In the genomic region with DNA sequence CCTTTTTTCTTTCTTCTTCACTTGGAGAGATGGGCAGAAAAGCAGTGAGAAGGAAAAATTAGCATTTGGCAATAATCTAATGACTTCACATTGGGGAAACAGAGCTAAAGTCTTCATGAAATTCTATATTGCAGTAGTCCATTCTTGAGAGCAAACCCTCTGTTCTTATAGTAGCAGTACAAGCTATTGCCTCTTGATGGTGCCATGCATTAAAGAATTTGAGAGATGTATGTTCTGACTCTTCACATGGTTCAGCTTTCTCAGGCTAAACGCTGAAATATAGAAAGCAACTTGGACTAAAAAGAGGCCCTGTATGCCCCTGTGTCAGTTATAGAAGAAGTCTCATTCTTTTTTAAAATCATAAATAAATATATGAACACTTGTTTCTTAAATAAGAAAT, we compare ENCODE assay signal across 8 cellular contexts. TPM values are rescaled to one million over a fixed set of nuclear protein-coding genes. Genes with fewer than 3 reads are reported as not detected.
DNase-seq lines count a peak whose midpoint lies in the region; ATAC-seq and TF ChIP-seq lines count a peak whose summit lies in the region.

No MANE protein-coding gene starts in this region.

- peaks cover 4% of the 10 kb centered on the region for H3K9me3 ChIP-seq in AG04450 (ENCODE audit: control insufficient read depth, insufficient read depth, low read length)
- H3K9me3 ChIP-seq in OCI-LY1 (ENCODE audit: low read length), result no peaks in the 10 kb centered on the region

- intact Hi-C loops in activated CD4-positive, alpha-beta memory T cell treated with anti-CD3 and anti-CD28 coated beads for 36 hours (cut with micrococcal nuclease), result loop anchor here (5.0 kb wide), 1 partner anchor 72 kb away; no protein-coding TSS in a partner anchor

- H3K27ac ChIP-seq in AG04450 (ENCODE audit: low read depth, low read length), result no peak overlapping the region
- H3K27ac ChIP-seq in GM23338 (ENCODE audit: low read depth), result no peak overlapping the region
- no peak overlapping the region for H3K27ac ChIP-seq in OCI-LY1 (ENCODE audit: low read depth, low read length, poor library complexity, severe bottlenecking)

- H3K9me2 ChIP-seq in GM23338 (ENCODE audit: insufficient read depth), result no peaks in the 10 kb centered on the region
- H3K9me2 ChIP-seq in OCI-LY1 (ENCODE audit: low read depth, low read length), result no peaks in the 10 kb centered on the region

- DNase-seq in AG04450 (ENCODE audit: low read depth, low spot score) (no peak), GM23338 (ENCODE audit: low spot score) (peak; percentile 59), fibroblast of peridontal ligament (ENCODE audit: extremely low read depth) (peak; percentile 70), NCI-H1048 (lab: John Stamatoyannopoulos, UW) (no peak), hepatic stellate cell (ENCODE audit: low spot score) (no peak)
- no peak for DNase-seq in activated naive CD4-positive, alpha-beta T cell treated with anti-CD3 and anti-CD28 coated beads, Interleukin-2, amount 10 ng/mL, durations not matched to agents 7 days and 5 days
- no peak for DNase-seq in activated CD4-positive, alpha-beta memory T cell treated with anti-CD3 and anti-CD28 coated beads for 36 hours

- H3K4me3 Mint-ChIP-seq in GM23338, result no peak overlapping the region
- H3K4me3 Mint-ChIP-seq in activated naive CD4-positive, alpha-beta T cell treated with anti-CD3 and anti-CD28 coated beads, Interleukin-2, amount 10 ng/mL, durations not matched to agents 7 days and 5 days, result no peak overlapping the region
- H3K4me3 Mint-ChIP-seq in activated CD4-positive, alpha-beta memory T cell treated with anti-CD3 and anti-CD28 coated beads for 36 hours, result no peak overlapping the region

- H3K4me1 Mint-ChIP-seq in GM23338, result no peaks in the 10 kb centered on the region
- H3K4me1 Mint-ChIP-seq in activated naive CD4-positive, alpha-beta T cell treated with anti-CD3 and anti-CD28 coated beads, Interleukin-2, amount 10 ng/mL, durations not matched to agents 7 days and 5 days, result peaks cover 6% of the 10 kb centered on the region
- peaks cover 7% of the 10 kb centered on the region for H3K4me1 Mint-ChIP-seq in activated CD4-positive, alpha-beta memory T cell treated with anti-CD3 and anti-CD28 coated beads for 36 hours (ENCODE audit: low read depth)

- H3K9me3 Mint-ChIP-seq in GM23338, result peaks cover 4% of the 10 kb centered on the region; the same call in 2 of the 3 replicates
- no peaks in the 10 kb centered on the region for H3K9me3 Mint-ChIP-seq in activated naive CD4-positive, alpha-beta T cell treated with anti-CD3 and anti-CD28 coated beads, Interleukin-2, amount 10 ng/mL, durations not matched to agents 7 days and 5 days
- H3K9me3 Mint-ChIP-seq in activated CD4-positive, alpha-beta memory T cell treated with anti-CD3 and anti-CD28 coated beads for 36 hours, result peaks cover 2% of the 10 kb centered on the region

- peaks cover under 1% of the 10 kb centered on the region; the same call in 1 of the 2 replicates for H3K79me2 ChIP-seq in GM23338 (replicated peaks; ENCODE audit: insufficient read depth)
- H3K79me2 ChIP-seq in OCI-LY1 (ENCODE audit: insufficient read depth, low read length), result no peaks in the 10 kb centered on the region

- H2AFZ ChIP-seq in GM23338 (no peak overlapping the region), OCI-LY1 (ENCODE audit: low read length) (no peak overlapping the region)

- H3K36me3 ChIP-seq in GM23338 (ENCODE audit: insufficient read depth) (no peaks in the 10 kb centered on the region), OCI-LY1 (ENCODE audit: insufficient read depth, low read length) (no peaks in the 10 kb centered on the region)

- H3K4me3 ChIP-seq in AG04450 (ENCODE audit: low read depth, low read length), result no peak overlapping the region
- no peak overlapping the region for H3K4me3 ChIP-seq in GM23338
- H3K4me3 ChIP-seq in OCI-LY1 (ENCODE audit: low read depth, low read length, poor library complexity, severe bottlenecking), result no peak overlapping the region

- CTCF ChIA-PET in AG04450 (lab: Charles Lee), result interaction anchor here (0.6 to 7.2 kb wide), 22 partner anchors 8 to 316 kb away, joined by 3 to 93 read pairs (median 5); a partner anchor contains a TSS
- CTCF ChIA-PET in activated naive CD4-positive, alpha-beta T cell treated with anti-CD3 and anti-CD28 coated beads, Interleukin-2, amount 10 ng/mL, durations not matched to agents 7 days and 5 days (lab: Charles Lee), result interaction anchor here (0.7 to 1.2 kb wide), 5 partner anchors 73 to 180 kb away, joined by 3 to 7 read pairs (median 3); no protein-coding TSS in a partner anchor
- CTCF ChIA-PET in activated CD4-positive, alpha-beta memory T cell treated with anti-CD3 and anti-CD28 coated beads for 36 hours (lab: Charles Lee), result interaction anchor here (0.6 to 2.1 kb wide), 7 partner anchors 12 to 120 kb away, joined by 3 to 15 read pairs (median 3); a partner anchor contains a TSS

- POLR2A ChIA-PET in AG04450 (lab: Yijun Ruan, JAX), result no interaction called here
- POLR2A ChIA-PET in activated CD4-positive, alpha-beta memory T cell treated with anti-CD3 and anti-CD28 coated beads for 36 hours (lab: Charles Lee), result no interaction called here

- H3K9ac ChIP-seq in OCI-LY1 (ENCODE audit: low read length), result no peak overlapping the region

- H3K4me1 ChIP-seq in GM23338 (ENCODE audit: insufficient read depth) (0 out of 2 replicates have a peak, but pooled peaks cover 4% of the 10 kb centered on the region), OCI-LY1 (ENCODE audit: insufficient read depth, low read length, severe bottlenecking) (no peaks in the 10 kb centered on the region)

- H3F3A ChIP-seq in GM23338 (replicated peaks; ENCODE audit: low read depth), result no peaks in the 10 kb centered on the region
- no peaks in the 10 kb centered on the region for H3F3A ChIP-seq in OCI-LY1 (ENCODE audit: insufficient read depth, low read length)

- H4K20me1 ChIP-seq in GM23338 (replicated peaks; ENCODE audit: insufficient read depth) (0 out of 2 replicates have a peak, but pooled peaks cover 4% of the 10 kb centered on the region), OCI-LY1 (ENCODE audit: insufficient read depth, low read length) (no peaks in the 10 kb centered on the region)

- TF ChIP-seq CTCF in AG04450 (IDR thresholded peaks at IDR 0.05; ENCODE audit: low read depth, low read length), result peak; percentile 74
- TF ChIP-seq CTCF in GM23338 (conservative IDR thresholded peaks at IDR 0.05; ENCODE audit: low read depth in 2 of 2), result peak; percentile 60 to 67
- TF ChIP-seq CTCF in OCI-LY1 (IDR thresholded peaks at IDR 0.05; ENCODE audit: low read length), result peak; percentile 47

- H3K36me3 Mint-ChIP-seq in GM23338 (ENCODE audit: low read depth), result peaks cover 20% of the 10 kb centered on the region
- H3K36me3 Mint-ChIP-seq in activated naive CD4-positive, alpha-beta T cell treated with anti-CD3 and anti-CD28 coated beads, Interleukin-2, amount 10 ng/mL, durations not matched to agents 7 days and 5 days, result no peaks in the 10 kb centered on the region
- peaks cover 4% of the 10 kb centered on the region for H3K36me3 Mint-ChIP-seq in activated CD4-positive, alpha-beta memory T cell treated with anti-CD3 and anti-CD28 coated beads for 36 hours

- no peak overlapping the region for H3K27ac Mint-ChIP-seq in GM23338
- H3K27ac Mint-ChIP-seq in activated naive CD4-positive, alpha-beta T cell treated with anti-CD3 and anti-CD28 coated beads, Interleukin-2, amount 10 ng/mL, durations not matched to agents 7 days and 5 days, result no peak overlapping the region
- no peak overlapping the region for H3K27ac Mint-ChIP-seq in activated CD4-positive, alpha-beta memory T cell treated with anti-CD3 and anti-CD28 coated beads for 36 hours

- H3K4me2 ChIP-seq in GM23338 (no peak overlapping the region), OCI-LY1 (ENCODE audit: low read length) (no peak overlapping the region)

- peaks cover 1% of the 10 kb centered on the region for H3K27me3 Mint-ChIP-seq in GM23338 (ENCODE audit: insufficient read depth, low read depth, poor library complexity)
- H3K27me3 Mint-ChIP-seq in activated naive CD4-positive, alpha-beta T cell treated with anti-CD3 and anti-CD28 coated beads, Interleukin-2, amount 10 ng/mL, durations not matched to agents 7 days and 5 days, result peaks cover 4% of the 10 kb centered on the region
- H3K27me3 Mint-ChIP-seq in activated CD4-positive, alpha-beta memory T cell treated with anti-CD3 and anti-CD28 coated beads for 36 hours, result no peaks in the 10 kb centered on the region

- H3K27me3 ChIP-seq in AG04450 (ENCODE audit: control insufficient read depth, insufficient read depth, low read length), result no peaks in the 10 kb centered on the region
- H3K27me3 ChIP-seq in GM23338 (ENCODE audit: insufficient read depth), result no peaks in the 10 kb centered on the region
- H3K27me3 ChIP-seq in OCI-LY1 (ENCODE audit: insufficient read depth, low read length), result no peaks in the 10 kb centered on the region

- ATAC-seq in GM23338, result peak; percentile 70

TF ChIP-seq in GM23338, 12 proteins besides CTCF, POLR2A, EP300 and RAD21 (continues in another document):
- TF ChIP-seq NANOG (IDR thresholded peaks at IDR 0.05; ENCODE audit: borderline replicate concordance), result no peak
- TF ChIP-seq EZH2phosphoT487 (IDR thresholded peaks at IDR 0.05; ENCODE audit: unreplicated experiment), result no peak
- TF ChIP-seq CREB1 (CRISPR knock-in tag; IDR thresholded peaks at IDR 0.05; ENCODE audit: low read depth), result no peak
- no peak for TF ChIP-seq ZNF331 (CRISPR knock-in tag; IDR thresholded peaks at IDR 0.05; ENCODE audit: low read depth)
- no peak for TF ChIP-seq EZH2 (IDR thresholded peaks at IDR 0.05; ENCODE audit: low read depth, unreplicated experiment)
- no peak for TF ChIP-seq POLR2AphosphoS5 (IDR thresholded peaks at IDR 0.05; ENCODE audit: low read depth)

RNA-seq across cellular contexts. Expression of a gene that starts 36.0 kb away (rescaled TPM):
- polyA plus RNA-seq in AG04450 (2011; rRNA removed) (15.9 and 16.9 TPM in 2 replicates), GM23338 (2016; fragmentation: Nextera tagmentation; extraction: Ambion mirVana) (17.5 and 19.5 TPM in 2 replicates)
- 37.7 and 39.9 TPM in 2 replicates for polyA minus RNA-seq in AG04450 (2011; rRNA and poly(A)+ RNA removed)
- total RNA-seq in GM23338 (2014; rRNA removed; shearing (Covaris generic)), result 33.7 and 35.3 TPM in 2 replicates
- 1 to 10 TPM; 2.1 TPM for total RNA-seq in activated CD4-positive, alpha-beta memory T cell treated with anti-CD3 and anti-CD28 coated beads for 36 hours

Comparison
In these comparisons a context has a peak if more than half of its experiments do, and no peak if none do; other contexts are left out.
1. DNase-seq: peak in GM23338 (single experiment) and fibroblast of peridontal ligament (single experiment); none in AG04450 (single experiment), activated naive CD4-positive, alpha-beta T cell treated with anti-CD3 and anti-CD28 coated beads, Interleukin-2, amount 10 ng/mL, durations not matched to agents 7 days and 5 days (single experiment), NCI-H1048 (single experiment), hepatic stellate cell (single experiment) and activated CD4-positive, alpha-beta memory T cell treated with anti-CD3 and anti-CD28 coated beads for 36 hours (single experiment).
2. RNA of a gene that starts 36.0 kb away (total RNA-seq): 33.7 to 35.3 TPM in GM23338; 2.1 TPM in activated CD4-positive, alpha-beta memory T cell treated with anti-CD3 and anti-CD28 coated beads for 36 hours; every median in the first group is over 10 times any median in the second.
3. Peak in every context shown above with its lines, with median percentiles within 50 percentile points of each other: CTCF ChIP-seq.